8 cellular contexts compared by ENCODE assay signal in the genomic region with DNA sequence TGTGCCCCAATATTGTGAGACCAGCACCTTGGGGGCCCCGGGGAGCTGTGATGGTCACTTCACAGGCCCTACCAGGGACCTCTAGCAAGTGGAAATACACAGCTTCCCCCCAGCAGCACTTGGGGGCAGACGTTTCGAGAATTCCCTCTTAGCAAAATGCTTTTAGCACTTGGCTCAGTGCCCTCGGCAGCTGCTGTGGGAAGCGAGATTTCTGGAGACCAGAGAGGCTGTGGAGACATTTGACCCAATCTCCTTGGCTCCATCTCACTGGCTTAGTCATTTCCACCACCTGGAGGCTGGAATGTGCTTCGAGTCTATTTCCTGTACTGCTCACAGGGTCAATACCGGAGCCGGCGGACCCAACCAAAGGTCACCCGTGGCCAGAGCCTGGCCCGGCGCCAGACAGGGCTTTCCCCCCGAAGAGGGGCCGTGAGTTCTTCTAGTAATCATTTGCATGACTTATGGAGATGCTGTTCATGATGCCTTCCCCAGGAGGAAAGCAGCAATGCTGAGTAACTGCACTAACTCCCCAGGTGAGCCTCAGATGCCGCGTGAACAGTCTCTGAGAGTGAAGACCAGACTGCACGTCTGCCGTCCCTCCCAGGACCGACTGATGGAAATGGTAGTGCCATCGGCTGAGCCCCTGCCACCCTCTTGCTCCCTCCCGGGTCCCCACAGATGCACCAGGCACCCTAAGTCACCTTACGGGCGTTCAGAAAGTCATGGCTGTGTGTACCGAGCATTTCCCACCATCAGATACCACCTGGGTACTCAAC. TPM values are rescaled to one million over a fixed set of nuclear protein-coding genes. Genes with fewer than 3 reads are reported as not detected.
DNase-seq lines count a peak whose midpoint lies in the region; ATAC-seq and TF ChIP-seq lines count a peak whose summit lies in the region.

No MANE protein-coding gene starts in this region.

- H3K23me2 ChIP-seq in H9 (ENCODE audit: insufficient read length, low read depth, low read length, poor library complexity, severe bottlenecking), result peaks cover 4% of the 10 kb centered on the region

- no peak overlapping the region for H2AK5ac ChIP-seq in H9 (ENCODE audit: insufficient read length, low read length)

- H3K36me3 Mint-ChIP-seq in H9 (ENCODE audit: insufficient read depth in 1 of 3, low read depth in 3 of 3), result no peaks in the 10 kb centered on the region
- H3K36me3 Mint-ChIP-seq in activated T-helper 17 cell treated with anti-CD3 and anti-CD28 coated beads, Interleukin-2, amount 50 U/mL, for 72 hours (ENCODE audit: low read depth), result no peaks in the 10 kb centered on the region

- H3K27ac Mint-ChIP-seq in H9, result no peak overlapping the region
- no peak overlapping the region for H3K27ac Mint-ChIP-seq in activated T-helper 17 cell treated with anti-CD3 and anti-CD28 coated beads, Interleukin-2, amount 50 U/mL, for 72 hours

- H3K4me1 Mint-ChIP-seq in H9, result peaks cover 14 to 19% of the 10 kb centered on the region in 2 experiments
- peaks cover 13% of the 10 kb centered on the region for H3K4me1 Mint-ChIP-seq in activated T-helper 17 cell treated with anti-CD3 and anti-CD28 coated beads, Interleukin-2, amount 50 U/mL, for 72 hours

- H3K18ac ChIP-seq in H9 (ENCODE audit: insufficient read length, low read depth, low read length), result no peak overlapping the region

- H3K4me2 ChIP-seq in H9 (ENCODE audit: insufficient read depth, insufficient read length, low read length), result no peak overlapping the region

- no peaks in the 10 kb centered on the region for H3K79me1 ChIP-seq in H9 (ENCODE audit: insufficient read depth, low read depth, low read length, poor library complexity, severe bottlenecking)

- no peaks in the 10 kb centered on the region for H4K20me1 ChIP-seq in H9 (ENCODE audit: control insufficient read depth, insufficient read depth, insufficient read length)

- H3K4me3 ChIP-seq in SJSA1, result no peak overlapping the region
- no peak overlapping the region for H3K4me3 ChIP-seq in rectal smooth muscle tissue (ENCODE audit: low read length)

- CTCF ChIA-PET in GM10248 (lab: Yijun Ruan, JAX), result interaction anchor here (0.9 to 1.3 kb wide), 2 partner anchors 27 kb away, joined by 3 read pairs; no protein-coding TSS in a partner anchor

- no peak for DNase-seq in H9
- peak; percentile 77 to 84 for DNase-seq in SJSA1 (ENCODE audit: low read depth in 1 of 2, low spot score in 2 of 2)
- peak; percentile 38 for DNase-seq in globus pallidus (ENCODE audit: low spot score)
- no peak for DNase-seq in NCI-H526 (lab: John Stamatoyannopoulos, UW)
- no peak for DNase-seq in GM10248 (ENCODE audit: extremely low spot score)

- H3K9ac ChIP-seq in H9 (ENCODE audit: extremely low read depth, insufficient read length, low read length) (no peak overlapping the region), rectal smooth muscle tissue (ENCODE audit: low read length) (no peak overlapping the region)

- no peak overlapping the region for H3K56ac ChIP-seq in H9 (ENCODE audit: insufficient read length, low read depth, low read length)

- no peak overlapping the region for H4K8ac ChIP-seq in H9 (replicated peaks; ENCODE audit: insufficient read length, low read depth, low read length)

- TF ChIP-seq CTCF in H9 (conservative IDR thresholded peaks at IDR 0.05) (peak; percentile 44; the same call in 2 of the 3 replicates), GM10248 (IDR thresholded peaks at IDR 0.05; ENCODE audit: control extremely low read depth, extremely low read depth, low read depth, missing control alignments) (no peak)

- POLR2A ChIA-PET in GM10248 (lab: Yijun Ruan, JAX), result no interaction called here

- H3K27me3 Mint-ChIP-seq in H9 (ENCODE audit: low read depth), result peaks cover 10% of the 10 kb centered on the region
- peaks cover 20% of the 10 kb centered on the region for H3K27me3 Mint-ChIP-seq in activated T-helper 17 cell treated with anti-CD3 and anti-CD28 coated beads, Interleukin-2, amount 50 U/mL, for 72 hours

- H2BK5ac ChIP-seq in H9 (ENCODE audit: insufficient read length, low read length), result no peak overlapping the region

- no peaks in the 10 kb centered on the region; the same call in 1 of the 2 replicates for H3K4me1 ChIP-seq in H9 (ENCODE audit: insufficient read depth, low read length)
- peaks cover 68% of the 10 kb centered on the region for H3K4me1 ChIP-seq in SJSA1 (replicated peaks)
- peaks cover 10% of the 10 kb centered on the region for H3K4me1 ChIP-seq in rectal smooth muscle tissue (ENCODE audit: control insufficient read depth, insufficient read depth, low read length)

- no peak overlapping the region for H3K4ac ChIP-seq in H9 (ENCODE audit: low read depth, low read length)

- H3K9me3 ChIP-seq in H9 (ENCODE audit: control insufficient read depth, low read depth, low read length) (no peaks in the 10 kb centered on the region), SJSA1 (replicated peaks) (0 out of 2 replicates have a peak, but pooled peaks cover 3% of the 10 kb centered on the region)

- H3K4me3 Mint-ChIP-seq in H9, result no peak overlapping the region
- H3K4me3 Mint-ChIP-seq in activated T-helper 17 cell treated with anti-CD3 and anti-CD28 coated beads, Interleukin-2, amount 50 U/mL, for 72 hours, result no peak overlapping the region

- H4K91ac ChIP-seq in H9 (ENCODE audit: insufficient read length, low read depth, low read length), result no peak overlapping the region

- no peak overlapping the region for H2BK20ac ChIP-seq in H9 (ENCODE audit: low read depth, low read length, poor library complexity, severe bottlenecking)

- H2BK12ac ChIP-seq in H9 (ENCODE audit: insufficient read length, low read depth, low read length), result no peak overlapping the region

- H2BK15ac ChIP-seq in H9 (ENCODE audit: low read depth, low read length), result no peak overlapping the region

- H3K36me3 ChIP-seq in SJSA1 (peaks cover 5% of the 10 kb centered on the region), rectal smooth muscle tissue (ENCODE audit: control insufficient read depth, insufficient read depth, low read length) (no peaks in the 10 kb centered on the region)

- H3K9me3 Mint-ChIP-seq in H9, result no peaks in the 10 kb centered on the region; a peak in 2 of 5 replicates
- H3K9me3 Mint-ChIP-seq in activated T-helper 17 cell treated with anti-CD3 and anti-CD28 coated beads, Interleukin-2, amount 50 U/mL, for 72 hours, result no peaks in the 10 kb centered on the region

- H3K27me3 ChIP-seq in H9 (ENCODE audit: insufficient read depth, low read length), result no peaks in the 10 kb centered on the region
- H3K27me3 ChIP-seq in SJSA1 (replicated peaks), result no peaks in the 10 kb centered on the region
- H3K27me3 ChIP-seq in rectal smooth muscle tissue (ENCODE audit: control insufficient read depth, insufficient read depth, low read length), result no peaks in the 10 kb centered on the region

- no CpG with 5 or more reads among the region's 24 CpGs for WGBS in H9 (ENCODE audit: extremely low coverage, insufficient read length, low lambda C conversion rate)

- no peak for ATAC-seq in activated T-helper 17 cell treated with anti-CD3 and anti-CD28 coated beads, Interleukin-2, amount 50 U/mL, for 72 hours (replicated peaks)
- no peak for ATAC-seq in HG02642 (IDR thresholded peaks at IDR 0.05; ENCODE audit: poor library complexity, unreplicated experiment)

- no peak overlapping the region for H3K27ac ChIP-seq in H9 (ENCODE audit: insufficient read length, low read depth, low read length)
- peak overlapping the region; percentile 77 for H3K27ac ChIP-seq in SJSA1
- H3K27ac ChIP-seq in rectal smooth muscle tissue (ENCODE audit: low read depth, low read length), result peak overlapping the region; percentile 55

- no peak overlapping the region for H2BK120ac ChIP-seq in H9 (ENCODE audit: low read depth, low read length, poor library complexity, severe bottlenecking)

- no peak overlapping the region for H3K14ac ChIP-seq in H9 (ENCODE audit: insufficient read depth, low read length)

- H3T11ph ChIP-seq in H9 (ENCODE audit: low read length), result no peak overlapping the region

- no peaks in the 10 kb centered on the region for H3K79me2 ChIP-seq in H9 (ENCODE audit: insufficient read depth, low read length)

- no peak overlapping the region for H3K23ac ChIP-seq in H9 (ENCODE audit: insufficient read length, low read depth, low read length)

- H4K5ac ChIP-seq in H9 (ENCODE audit: insufficient read length, low read depth, low read length), result no peak overlapping the region

- H2AFZ ChIP-seq in H9 (ENCODE audit: low read length), result no peak overlapping the region

RNA-seq across cellular contexts. Expression of gene C2CD2, which starts 4.4 kb away (rescaled TPM):
- total RNA-seq in H9 (2021), result 11.5 and 14.6 TPM in 2 replicates
- 9.3 and 17.1 TPM in 2 replicates for total RNA-seq in SJSA1 (2014; rRNA removed; shearing (Covaris generic))
- total RNA-seq in activated T-helper 17 cell treated with anti-CD3 and anti-CD28 coated beads, Interleukin-2, amount 50 U/mL, for 72 hours, result 1 to 10 TPM; 4.6 to 8.2 TPM

RNA-seq across cellular contexts. Expression of gene ZBTB21, which starts 52.0 kb away (rescaled TPM):
- 17.4 and 18.1 TPM in 2 replicates for total RNA-seq in H9 (2021)
- total RNA-seq in SJSA1 (2014; rRNA removed; shearing (Covaris generic)), result 7.1 and 11.4 TPM in 2 replicates
- 10 to 100 TPM; 18.5 to 37.2 TPM for total RNA-seq in activated T-helper 17 cell treated with anti-CD3 and anti-CD28 coated beads, Interleukin-2, amount 50 U/mL, for 72 hours

Comparison
In these comparisons a context has a peak if more than half of its experiments do, and no peak if none do; other contexts are left out.
1. DNase-seq: peak in SJSA1 (2 of 2) and globus pallidus (single experiment); none in H9 (single experiment), NCI-H526 (0 of 2) and GM10248 (single experiment).